21 cellular contexts compared by ENCODE assay signal in genomic region chr3:46675426-46675825, GRCh38. TPM values are rescaled to one million over a fixed set of nuclear protein-coding genes. Genes with fewer than 3 reads are reported as not detected.
"Had no signal": no experiment of that assay in that cellular context is flagged by ENCODE, and none has a peak within 500 bp of the region (broad histone marks: within the 10 kb centered on the region; RNA-seq: fewer than 3 reads in every experiment).

No MANE protein-coding gene starts in this region.

- H3K36me3 ChIP-seq: adrenal gland, WERI-Rb-1 had no signal

- H3K9me3 Mint-ChIP-seq: activated naive CD4-positive, alpha-beta T cell treated with anti-CD3 and anti-CD28 coated beads, Interleukin-2, amount 50 U/mL, for 72 hours; activated T-helper 1 cell treated with anti-CD3 and anti-CD28 coated beads, Interleukin-12 subunit alpha, Interleukin-12 subunit beta, Interleukin-2, Interleukin-4 antibody, amounts not matched to agents 30 ng/mL and 10 ng/mL and 1 ng/mL, durations not matched to agents 14 hours and 24 hours and 36 hours; effector memory CD8-positive, alpha-beta T cell; memory B cell; natural killer cell had no signal

- H3K4me3 Mint-ChIP-seq: activated T-helper 1 cell treated with anti-CD3 and anti-CD28 coated beads, Interleukin-12 subunit alpha, Interleukin-12 subunit beta, Interleukin-2, Interleukin-4 antibody, amounts not matched to agents 30 ng/mL and 10 ng/mL and 1 ng/mL, durations not matched to agents 14 hours and 24 hours and 36 hours; effector memory CD8-positive, alpha-beta T cell; memory B cell; natural killer cell; T-helper 17 cell had no signal

- H3K27me3 ChIP-seq: adrenal gland, upper lobe of right lung had no signal

- H3K9me3 ChIP-seq: adrenal gland, mucosa of descending colon, upper lobe of right lung had no signal

- H3K27ac Mint-ChIP-seq: activated naive CD4-positive, alpha-beta T cell treated with anti-CD3 and anti-CD28 coated beads, Interleukin-2, amount 50 U/mL, for 72 hours; activated T-helper 1 cell treated with anti-CD3 and anti-CD28 coated beads, Interleukin-12 subunit alpha, Interleukin-12 subunit beta, Interleukin-2, Interleukin-4 antibody, amounts not matched to agents 30 ng/mL and 10 ng/mL and 1 ng/mL, durations not matched to agents 14 hours and 24 hours and 36 hours; effector memory CD8-positive, alpha-beta T cell; memory B cell; natural killer cell; progenitor cell of endocrine pancreas; T-helper 17 cell had no signal

- ATAC-seq: activated naive CD4-positive, alpha-beta T cell treated with anti-CD3 and anti-CD28 coated beads, Interleukin-2, amount 50 U/mL, for 72 hours; effector memory CD8-positive, alpha-beta T cell; natural killer cell; T-helper 17 cell; upper lobe of right lung had no signal

- H3K27ac ChIP-seq: adrenal gland, upper lobe of right lung, WERI-Rb-1 had no signal

- DNase-seq: activated CD4-positive, alpha-beta T cell treated with anti-CD3 and anti-CD28 coated beads for 1 hour; activated CD4-positive, alpha-beta T cell treated with anti-CD3 and anti-CD28 coated beads, Interleukin-2, amount 50 U/mL, for 48 hours; activated gamma-delta T cell treated with Interleukin-2 at 50 U/mL for 16 hours; activated T-cell treated with anti-CD3 and anti-CD28 coated beads for 4 hours; effector memory CD8-positive, alpha-beta T cell; hippocampal formation; natural killer cell; small intestine; stimulated activated CD4-positive, alpha-beta T cell treated with anti-CD3 and anti-CD28 coated beads, Interleukin-4, amount 100 ng/mL, for 24 hours; stimulated activated naive CD4-positive, alpha-beta T cell; T-helper 17 cell; WERI-Rb-1 had no signal

- H3K36me3 Mint-ChIP-seq: activated naive CD4-positive, alpha-beta T cell treated with anti-CD3 and anti-CD28 coated beads, Interleukin-2, amount 50 U/mL, for 72 hours; memory B cell; natural killer cell had no signal

- H3K4me1 ChIP-seq: adrenal gland, upper lobe of right lung had no signal

- H3K4me1 Mint-ChIP-seq: memory B cell, natural killer cell had no signal

- H3K4me3 ChIP-seq: adrenal gland, mucosa of descending colon, upper lobe of right lung had no signal

- H3K27me3 Mint-ChIP-seq: T-helper 17 cell had no signal

RNA-seq across cellular contexts. Expression of gene TMIE, which starts 25.8 kb away (rescaled TPM):
- total RNA-seq: activated T-helper 1 cell treated with anti-CD3 and anti-CD28 coated beads, Interleukin-12 subunit alpha, Interleukin-12 subunit beta, Interleukin-2, Interleukin-4 antibody, amounts not matched to agents 30 ng/mL and 10 ng/mL and 1 ng/mL, durations not matched to agents 14 hours and 24 hours and 36 hours; fibroblast of villous mesenchyme; natural killer cell had no signal

RNA-seq across cellular contexts. Expression of gene PRSS50, which starts 42.2 kb away (rescaled TPM):
- total RNA-seq: activated naive CD4-positive, alpha-beta T cell treated with anti-CD3 and anti-CD28 coated beads, Interleukin-2, amount 50 U/mL, for 72 hours; activated T-helper 1 cell treated with anti-CD3 and anti-CD28 coated beads, Interleukin-12 subunit alpha, Interleukin-12 subunit beta, Interleukin-2, Interleukin-4 antibody, amounts not matched to agents 30 ng/mL and 10 ng/mL and 1 ng/mL, durations not matched to agents 14 hours and 24 hours and 36 hours; dermis microvascular lymphatic vessel endothelial cell; fibroblast of villous mesenchyme; T-helper 17 cell had no signal
